Comparison of ENCODE assay signal across 8 cellular contexts in the genomic region with DNA sequence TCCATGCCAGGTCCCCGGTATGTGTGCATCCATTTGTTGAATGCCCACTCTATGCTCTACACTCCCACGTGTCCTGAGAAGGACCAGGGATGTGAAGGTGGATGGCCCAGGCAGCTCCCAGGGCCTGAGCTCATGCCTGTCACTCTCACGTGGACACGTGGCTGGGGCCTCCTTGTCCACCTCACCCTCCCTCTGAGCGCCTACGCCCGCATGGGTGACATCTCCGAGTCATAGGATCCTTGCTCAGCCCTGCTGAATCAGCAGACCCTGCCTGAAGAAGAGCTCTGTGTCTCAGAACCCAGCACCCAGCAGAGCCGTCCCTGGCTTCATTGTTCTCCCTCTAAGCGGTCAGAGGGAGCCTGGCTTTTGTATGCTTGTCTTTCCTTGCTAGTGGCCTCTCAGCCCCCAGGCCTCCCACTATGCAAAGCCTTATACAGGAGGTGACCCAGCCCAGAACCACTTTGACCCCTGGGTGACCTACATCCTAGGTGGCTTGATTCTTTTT.
DNase-seq lines count a peak whose midpoint lies in the region; ATAC-seq and TF ChIP-seq lines count a peak whose summit lies in the region.

No MANE protein-coding gene starts in this region.

- H3K4me3 ChIP-seq in duodenal mucosa (ENCODE audit: low read depth in 1 of 2, low read length in 2 of 2) (no peak overlapping the region), lung (no peak overlapping the region), upper lobe of right lung (no peak overlapping the region), OCI-LY7 (ENCODE audit: low read depth, low read length, poor library complexity, severe bottlenecking) (no peak overlapping the region)

- TF ChIP-seq CTCF in lung (IDR thresholded peaks at IDR 0.05; ENCODE audit: control extremely low read depth, extremely low read depth): no peak
- TF ChIP-seq CTCF in upper lobe of right lung (IDR thresholded peaks at IDR 0.05): no peak
- no peak for TF ChIP-seq CTCF in OCI-LY7 (conservative IDR thresholded peaks at IDR 0.05; ENCODE audit: low read length)

- no peaks in the 10 kb centered on the region for H3K9me3 ChIP-seq in duodenal mucosa (ENCODE audit: control insufficient read depth in 1 of 2, low read length in 2 of 2)
- H3K9me3 ChIP-seq in lung (ENCODE audit: control insufficient read depth in 2 of 2, insufficient read depth in 1 of 2, low read length in 1 of 2): no peaks in the 10 kb centered on the region
- H3K9me3 ChIP-seq in upper lobe of right lung: no peaks in the 10 kb centered on the region
- no peaks in the 10 kb centered on the region for H3K9me3 ChIP-seq in OCI-LY7 (ENCODE audit: low read length)

- no TSS peak for BruUV-seq in OCI-LY7 (replicated peaks; lab: Mats Ljungman, UMichigan)

- CTCF ChIA-PET in OCI-LY7 (lab: Charles Lee; ENCODE audit: unreplicated experiment): interaction anchor here (0.6 kb wide), 3 partner anchors 9 to 44 kb away, joined by 3 to 4 read pairs (median 3); no protein-coding TSS in a partner anchor

- H4K20me1 ChIP-seq in OCI-LY7 (ENCODE audit: insufficient read depth, low read length): no peaks in the 10 kb centered on the region

- intact Hi-C loops in upper lobe of right lung (cut with DNase I) (no loop called here), OCI-LY7 (cut with micrococcal nuclease; ENCODE audit: unreplicated experiment) (no loop called here)

- H3K4me1 ChIP-seq in duodenal mucosa (ENCODE audit: control insufficient read depth in 1 of 2, insufficient read depth in 2 of 2, low read length in 2 of 2): peaks cover 8 to 19% of the 10 kb centered on the region in 2 donors
- H3K4me1 ChIP-seq in lung (ENCODE audit: control insufficient read depth in 2 of 2, insufficient read depth in 2 of 2, low read length in 2 of 2): peaks cover 8 to 41% of the 10 kb centered on the region in 2 donors
- peaks cover 84% of the 10 kb centered on the region for H3K4me1 ChIP-seq in upper lobe of right lung
- peaks cover 16% of the 10 kb centered on the region for H3K4me1 ChIP-seq in OCI-LY7 (ENCODE audit: insufficient read depth, low read length, poor library complexity, severe bottlenecking)

- H3K79me2 ChIP-seq in OCI-LY7 (ENCODE audit: insufficient read depth, low read depth, low read length): peaks cover 5% of the 10 kb centered on the region

- no peak overlapping the region for H2AFZ ChIP-seq in OCI-LY7 (ENCODE audit: low read length)

- H3K4me2 ChIP-seq in OCI-LY7 (ENCODE audit: low read length): no peak overlapping the region

- H3K27ac ChIP-seq in duodenal mucosa (ENCODE audit: low read depth, low read length): peak overlapping the region; percentile 10
- peak overlapping the region in 1 of 2 donors; percentile 48 for H3K27ac ChIP-seq in lung (ENCODE audit: low read depth in 1 of 2, low read length in 1 of 2)
- peak overlapping the region; percentile 68 for H3K27ac ChIP-seq in upper lobe of right lung
- no peak overlapping the region for H3K27ac ChIP-seq in OCI-LY7 (ENCODE audit: low read depth, low read length, poor library complexity, severe bottlenecking)

- no peaks in the 10 kb centered on the region for H3K27me3 ChIP-seq in duodenal mucosa (ENCODE audit: control insufficient read depth in 1 of 2, insufficient read depth in 2 of 2, low read length in 2 of 2)
- no peaks in the 10 kb centered on the region for H3K27me3 ChIP-seq in lung (ENCODE audit: control insufficient read depth, insufficient read depth)
- no peaks in the 10 kb centered on the region for H3K27me3 ChIP-seq in upper lobe of right lung

- H3K36me3 ChIP-seq in duodenal mucosa (ENCODE audit: control insufficient read depth in 1 of 2, insufficient read depth in 2 of 2, low read length in 2 of 2): peaks cover 8 to 17% of the 10 kb centered on the region in 2 donors
- H3K36me3 ChIP-seq in lung (ENCODE audit: control insufficient read depth in 2 of 2, insufficient read depth in 2 of 2, low read length in 2 of 2): no peaks in the 10 kb centered on the region
- peaks cover 5% of the 10 kb centered on the region for H3K36me3 ChIP-seq in upper lobe of right lung
- H3K36me3 ChIP-seq in OCI-LY7 (ENCODE audit: insufficient read depth, low read length): no peaks in the 10 kb centered on the region

- POLR2A ChIA-PET in OCI-LY7 (lab: Charles Lee): interaction anchor here (1.2 kb wide), 1 partner anchor 10 kb away, joined by 6 read pairs; no protein-coding TSS in a partner anchor

- no peak overlapping the region for H3K9ac ChIP-seq in duodenal mucosa (ENCODE audit: low read depth in 1 of 2, low read length in 2 of 2)

- peak; percentile 4 for ATAC-seq in lung (ENCODE audit: insufficient read depth, low FRiP score)
- peak; percentile 63 for ATAC-seq in upper lobe of right lung
- ATAC-seq in HG03025 (IDR thresholded peaks at IDR 0.05; ENCODE audit: low FRiP score, unreplicated experiment): no peak

- no peaks in the 10 kb centered on the region for H3K9me2 ChIP-seq in OCI-LY7 (ENCODE audit: insufficient read depth, low read length)

- WGBS in lung, 2 donors: 62 to 64% methylated on average over 10 of the region's 10 CpGs

- peak; percentile 5 for DNase-seq in activated naive CD4-positive, alpha-beta T cell treated with Interleukin-2 at 50 U/mL for 16 hours
- DNase-seq in activated naive CD4-positive, alpha-beta T cell (lab: John Stamatoyannopoulos, UW): no peak
- no peak for DNase-seq in lung (ENCODE audit: low spot score)
- peak; percentile 89 for DNase-seq in upper lobe of right lung
- no peak for DNase-seq in DMS53 treated with DMSO at 0.1 percent for 48 hours (lab: John Stamatoyannopoulos, UW; ENCODE audit: unreplicated experiment)
- DNase-seq in OCI-LY7 (ENCODE audit: low spot score): no peak

Comparison
In these comparisons a context has a peak if more than half of its experiments do, and no peak if none do; other contexts are left out.
1. DNase-seq: peak in activated naive CD4-positive, alpha-beta T cell treated with Interleukin-2 at 50 U/mL for 16 hours (single experiment) and upper lobe of right lung (single experiment); none in activated naive CD4-positive, alpha-beta T cell (0 of 4), lung (single experiment), DMS53 treated with DMSO at 0.1 percent for 48 hours (single experiment) and OCI-LY7 (single experiment).